ENCODE assay signal across 23 cellular contexts in the genomic region with DNA sequence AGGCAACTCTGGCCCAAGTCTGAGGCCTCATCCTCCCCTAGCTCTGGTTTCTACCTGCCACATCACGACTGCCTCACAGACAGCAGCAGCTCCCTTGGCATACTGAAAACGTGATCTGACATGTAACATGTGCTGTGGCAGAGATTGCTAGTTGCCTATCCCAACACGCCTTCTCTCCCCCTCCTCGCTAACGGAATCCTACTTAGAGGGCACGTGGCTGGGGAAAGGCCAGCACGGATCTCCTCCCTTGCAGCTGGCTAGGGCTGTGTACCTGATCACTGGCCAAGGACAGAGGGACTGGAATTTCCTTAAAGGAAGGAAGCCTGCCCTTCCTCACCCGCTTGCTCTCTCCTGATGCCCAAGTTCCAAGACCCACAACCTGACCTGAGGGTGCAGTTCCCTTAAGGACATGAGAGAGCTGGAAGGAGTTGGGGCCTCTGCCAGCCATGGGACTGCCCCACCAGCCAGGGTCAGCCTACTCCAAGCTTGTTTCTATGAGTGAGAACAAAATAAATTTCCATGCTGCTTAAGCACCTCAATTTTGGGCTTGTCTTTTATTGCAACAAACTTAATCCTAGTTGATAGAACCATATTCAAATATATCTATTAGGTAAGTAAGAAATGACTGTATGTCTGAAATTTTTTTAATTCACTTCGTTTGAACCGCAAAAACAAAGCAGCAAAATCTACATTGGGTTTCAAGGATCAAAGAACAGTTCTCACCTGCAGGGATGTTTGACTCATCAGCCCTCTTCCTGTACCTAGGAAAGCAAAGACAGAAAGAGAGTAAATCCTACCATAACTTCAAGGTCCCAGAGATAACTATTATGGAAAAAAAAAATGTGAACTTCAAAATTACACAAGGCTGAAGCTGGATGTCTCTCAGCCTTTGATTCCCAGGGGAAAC. TPM values are rescaled to one million over a fixed set of nuclear protein-coding genes. Genes with fewer than 3 reads are reported as not detected.
DNase-seq lines count a peak whose midpoint lies in the region; FAIRE-seq and TF ChIP-seq lines count a peak whose summit lies in the region.
"Had no signal": no experiment of that assay in that cellular context is flagged by ENCODE, and none has a peak within 500 bp of the region (broad histone marks: within the 10 kb centered on the region; RNA-seq: fewer than 3 reads in every experiment).

No MANE protein-coding gene starts in this region.

- H2BK15ac ChIP-seq in H1 (ENCODE audit: low read length), result no peak overlapping the region

- no peak overlapping the region for H2AK5ac ChIP-seq in H1 (ENCODE audit: low read depth, low read length)

- H3K23ac ChIP-seq in H1 (ENCODE audit: insufficient read length), result no peak overlapping the region

- H3K4me2 ChIP-seq in H1 (ENCODE audit: insufficient read depth in 1 of 2, low read depth in 2 of 2, low read length in 2 of 2), result no peak overlapping the region

- H3K14ac ChIP-seq in H1 (ENCODE audit: insufficient read length), result no peak overlapping the region

- TF ChIP-seq CTCF in NB4 (IDR thresholded peaks at IDR 0.05; ENCODE audit: low read depth, low read length), result no peak
- TF ChIP-seq CTCF in H1 (IDR thresholded peaks at IDR 0.05; ENCODE audit: control extremely low read depth in 1 of 3, insufficient read depth in 1 of 3, low read depth in 1 of 3, low read length in 3 of 3), result no peak
- no peak for TF ChIP-seq CTCF in prostate gland (IDR thresholded peaks at IDR 0.05)
- TF ChIP-seq CTCF in CD14-positive monocyte (IDR thresholded peaks at IDR 0.05), result no peak

- intact Hi-C loops in prostate gland (cut with DNase I), result no loop called here
- intact Hi-C loops in CD14-positive monocyte (cut with micrococcal nuclease), result no loop called here

- no peak overlapping the region for H4K8ac ChIP-seq in H1 (ENCODE audit: extremely low read depth, insufficient read depth, low read length)

- H3K27me3 Mint-ChIP-seq in activated CD4-positive, alpha-beta T cell treated with anti-CD3 and anti-CD28 coated beads, Interleukin-2, amount 10 ng/mL, durations not matched to agents 7 days and 5 days, result no peaks in the 10 kb centered on the region
- H3K27me3 Mint-ChIP-seq in CD14-positive monocyte (ENCODE audit: low read depth in 3 of 3), result no peaks in the 10 kb centered on the region
- H3K27me3 Mint-ChIP-seq: CD8-positive, alpha-beta memory T cell; progenitor cell of endocrine pancreas had no signal

- TF ChIP-seq RAD21 in H1 (IDR thresholded peaks at IDR 0.05 in 1 of 2, conservative IDR thresholded peaks at IDR 0.05 in 1 of 2; ENCODE audit: low read depth in 2 of 2, low read length in 2 of 2), result no peak

- H3K79me1 ChIP-seq in H1 (ENCODE audit: low read depth, low read length), result no peaks in the 10 kb centered on the region

- H4K20me1 ChIP-seq in H1 (replicated peaks in 1 of 2; ENCODE audit: control insufficient read depth in 1 of 2, insufficient read depth in 2 of 2, low read length in 2 of 2), result peaks cover 2 to 3% of the 10 kb centered on the region in 2 experiments

- TF ChIP-seq POLR2A in NB4 (IDR thresholded peaks at IDR 0.05; ENCODE audit: extremely low read depth, insufficient read length) (no peak), H1 (IDR thresholded peaks at IDR 0.05; ENCODE audit: control extremely low read depth in 1 of 2, low read depth in 2 of 2, low read length in 2 of 2) (no peak), prostate gland (IDR thresholded peaks at IDR 0.05) (no peak)

- H3K36me3 ChIP-seq in H1 (ENCODE audit: control insufficient read depth in 2 of 4, insufficient read depth in 4 of 4, low read length in 3 of 4) (peaks cover 23 to 75% (median 67%) of the 10 kb centered on the region in 4 experiments), prostate gland (peaks cover 9 to 10% of the 10 kb centered on the region in 2 donors)

- no peak overlapping the region for H3K4me3 Mint-ChIP-seq in activated CD4-positive, alpha-beta T cell treated with anti-CD3 and anti-CD28 coated beads, Interleukin-2, amount 10 ng/mL, durations not matched to agents 7 days and 5 days
- H3K4me3 Mint-ChIP-seq in CD14-positive monocyte, result no peak overlapping the region
- H3K4me3 Mint-ChIP-seq: CD8-positive, alpha-beta memory T cell; H9 had no signal

- H3K4me3 ChIP-seq in NB4 (ENCODE audit: low read depth, low read length) (no peak overlapping the region), H1 (ENCODE audit: extremely low read depth in 1 of 4, insufficient read depth in 2 of 4, low read depth in 3 of 4, low read length in 4 of 4) (no peak overlapping the region), prostate gland (no peak overlapping the region)
- H3K4me3 ChIP-seq: colonic mucosa, left ventricle myocardium inferior, testis had no signal

- no peak overlapping the region for H2BK12ac ChIP-seq in H1 (ENCODE audit: low read depth, low read length)

- POLR2A ChIA-PET in activated CD4-positive, alpha-beta T cell treated with anti-CD3 and anti-CD28 coated beads, Interleukin-2, amount 10 ng/mL, durations not matched to agents 7 days and 5 days (lab: Charles Lee), result no interaction called here
- POLR2A ChIA-PET in H1 (lab: Charles Lee; ENCODE audit: partially characterized antibody), result interaction anchor here (0.6 to 1.2 kb wide), 5 partner anchors 8 to 55 kb away, joined by 3 to 5 read pairs (median 3); no protein-coding TSS in a partner anchor

- H2AFZ ChIP-seq in H1 (ENCODE audit: low read length), result no peak overlapping the region

- H3K36me3 Mint-ChIP-seq in activated CD4-positive, alpha-beta T cell treated with anti-CD3 and anti-CD28 coated beads, Interleukin-2, amount 10 ng/mL, durations not matched to agents 7 days and 5 days (ENCODE audit: low read depth), result peaks cover 75% of the 10 kb centered on the region
- peaks cover 77 to 92% of the 10 kb centered on the region in 2 donors for H3K36me3 Mint-ChIP-seq in CD14-positive monocyte

- H3K79me2 ChIP-seq in H1 (ENCODE audit: control insufficient read depth in 1 of 2, insufficient read depth in 2 of 2, low read length in 2 of 2), result peaks cover 0 to 19% of the 10 kb centered on the region in 2 experiments; a peak in 2 of 4 replicates

- no peak overlapping the region; the same call in 1 of the 2 replicates for H3K27ac ChIP-seq in H1 (ENCODE audit: low read depth, low read length)
- H3K27ac ChIP-seq in prostate gland, result no peak overlapping the region
- H3K27ac ChIP-seq: colonic mucosa, left ventricle myocardium inferior, testis had no signal

- no peak overlapping the region for H3K18ac ChIP-seq in H1 (ENCODE audit: extremely low read depth, low read length)

- CTCF ChIA-PET in activated CD4-positive, alpha-beta T cell treated with anti-CD3 and anti-CD28 coated beads, Interleukin-2, amount 10 ng/mL, durations not matched to agents 7 days and 5 days (lab: Charles Lee), result interaction anchor here (1.6 kb wide), 1 partner anchor 25 kb away, joined by 4 read pairs; no protein-coding TSS in a partner anchor
- CTCF ChIA-PET in H1 (lab: Charles Lee; ENCODE audit: partially characterized antibody), result interaction anchor here (0.6 to 3.4 kb wide), 6 partner anchors 9 to 296 kb away, joined by 3 to 19 read pairs (median 4); no protein-coding TSS in a partner anchor

- H4K5ac ChIP-seq in H1 (ENCODE audit: insufficient read length, low read depth, low read length), result no peak overlapping the region

- H3K27me3 ChIP-seq in H1 (replicated peaks in 1 of 4; ENCODE audit: control insufficient read depth in 3 of 4, extremely low read depth in 1 of 4, insufficient read depth in 3 of 4, low read length in 3 of 4) (no peaks in the 10 kb centered on the region), prostate gland (replicated peaks; ENCODE audit: insufficient read depth) (no peaks in the 10 kb centered on the region)
- H3K27me3 ChIP-seq: colonic mucosa, testis had no signal

- no peak overlapping the region for H3K56ac ChIP-seq in H1 (replicated peaks; ENCODE audit: insufficient read length, low read depth, low read length)

- H3K9me3 ChIP-seq in H1 (ENCODE audit: insufficient read depth in 2 of 2, low read depth in 1 of 2, low read length in 1 of 2) (no peaks in the 10 kb centered on the region), prostate gland (no peaks in the 10 kb centered on the region)
- H3K9me3 ChIP-seq: colonic mucosa, left ventricle myocardium inferior, testis had no signal

- peaks cover 34% of the 10 kb centered on the region for H3K4me1 Mint-ChIP-seq in activated CD4-positive, alpha-beta T cell treated with anti-CD3 and anti-CD28 coated beads, Interleukin-2, amount 10 ng/mL, durations not matched to agents 7 days and 5 days
- H3K4me1 Mint-ChIP-seq in CD14-positive monocyte, result peaks cover 4% of the 10 kb centered on the region

- H2BK5ac ChIP-seq in H1 (ENCODE audit: low read depth, low read length), result peak overlapping the region; percentile 69

- no peaks in the 10 kb centered on the region for H3K23me2 ChIP-seq in H1 (ENCODE audit: low read depth, low read length)

- FAIRE-seq in H1 (lab: Jason Lieb, UNC), result no peak
- FAIRE-seq: A204.1, TTC549, urothelium cell line had no signal

- H4K91ac ChIP-seq in H1 (replicated peaks; ENCODE audit: insufficient read length, low read length), result no peak overlapping the region

- H3K27ac Mint-ChIP-seq in activated CD4-positive, alpha-beta T cell treated with anti-CD3 and anti-CD28 coated beads, Interleukin-2, amount 10 ng/mL, durations not matched to agents 7 days and 5 days, result peak overlapping the region; percentile 19
- H3K27ac Mint-ChIP-seq in CD14-positive monocyte, result no peak overlapping the region
- H3K27ac Mint-ChIP-seq: progenitor cell of endocrine pancreas had no signal

- H3K9ac ChIP-seq in H1 (replicated peaks in 1 of 4; ENCODE audit: extremely low read depth in 1 of 4, low read depth in 3 of 4, low read length in 3 of 4), result no peak overlapping the region

- no peak overlapping the region for H3K4ac ChIP-seq in H1 (replicated peaks; ENCODE audit: insufficient read length, low read depth, low read length)

- H3K4me1 ChIP-seq in H1 (replicated peaks in 1 of 4; ENCODE audit: control insufficient read depth in 3 of 4, insufficient read depth in 4 of 4, low read length in 3 of 4) (no peaks in the 10 kb centered on the region), prostate gland (replicated peaks) (no peaks in the 10 kb centered on the region)
- H3K4me1 ChIP-seq: colonic mucosa, testis had no signal

- no peak overlapping the region for H2BK20ac ChIP-seq in H1 (ENCODE audit: low read length)

- no peak for DNase-seq in activated CD4-positive, alpha-beta T cell treated with anti-CD3 and anti-CD28 coated beads, Interleukin-2, amount 10 ng/mL, durations not matched to agents 7 days and 5 days
- DNase-seq in activated CD4-positive, alpha-beta T cell treated with anti-CD3 and anti-CD28 coated beads for 48 hours, result no peak
- DNase-seq in NB4 (ENCODE audit: low read depth), result peak; percentile 12
- no peak for DNase-seq in H1 (ENCODE audit: low read depth in 1 of 2, low spot score in 2 of 2)
- DNase-seq in prostate gland (ENCODE audit: low spot score), result peak; percentile 69
- no peak for DNase-seq in DMS114 treated with DMSO at 0.1 percent for 48 hours (lab: John Stamatoyannopoulos, UW; ENCODE audit: unreplicated experiment)
- DNase-seq in C1 segment of cervical spinal cord (lab: John Stamatoyannopoulos, UW), result no peak
- DNase-seq in CD14-positive monocyte (ENCODE audit: low spot score), result no peak
- DNase-seq: activated effector memory CD4-positive, alpha-beta T cell treated with Interleukin-2 at 50 U/mL for 16 hours; amygdala; CD8-positive, alpha-beta memory T cell; colonic mucosa; DMS153; H9; left ventricle myocardium inferior; NCI-H1092; NCI-H1694 treated with DMSO at 0.1 percent for 48 hours; stimulated activated naive CD4-positive, alpha-beta T cell treated with Interleukin-2 at 50 U/mL for 16 hours; testis had no signal

- WGBS in H1 (ENCODE audit: extremely low coverage in 1 of 2, insufficient coverage in 1 of 2, insufficient read length in 1 of 2, insufficient replicate concordance in 2 of 2, low coverage in 1 of 2, low lambda C conversion rate in 2 of 2, missing lambda C conversion rate in 1 of 2), 2 experiments, result 91% methylated on average over 10 of the region's 10 CpGs; no CpG with 5 or more reads in 1 of the 2 experiments
- 51% methylated on average over 10 of the region's 10 CpGs for WGBS in prostate gland

- H3K9me3 Mint-ChIP-seq in activated CD4-positive, alpha-beta T cell treated with anti-CD3 and anti-CD28 coated beads, Interleukin-2, amount 10 ng/mL, durations not matched to agents 7 days and 5 days, result peaks cover 2% of the 10 kb centered on the region
- peaks cover 0 to 2% (median 0%) of the 10 kb centered on the region in 7 donors for H3K9me3 Mint-ChIP-seq in CD14-positive monocyte
- H3K9me3 Mint-ChIP-seq: CD8-positive, alpha-beta memory T cell; H9 had no signal

- H2BK120ac ChIP-seq in H1 (replicated peaks; ENCODE audit: low read depth, low read length), result no peak overlapping the region

- no peak for TF ChIP-seq EP300 in H1 (IDR thresholded peaks at IDR 0.05; ENCODE audit: borderline replicate concordance in 1 of 2, low read depth in 2 of 2, low read length in 2 of 2)

RNA-seq across cellular contexts. Expression of a gene that starts 7.2 kb away (rescaled TPM):
- 10 to 100 TPM; 15.7 to 19.4 TPM for total RNA-seq in activated CD4-positive, alpha-beta T cell treated with anti-CD3 and anti-CD28 coated beads, Interleukin-2, amount 10 ng/mL, durations not matched to agents 7 days and 5 days
- 46.6 and 47.4 TPM in 2 replicates for total RNA-seq in H1 (2021; fragmentation: NEBNext Ultra II Directional; extraction: Animal tissue kit (Norgen Biotek cat#: 25700))
- polyA plus RNA-seq in H1 (2011; rRNA removed), result 17.0 and 20.1 TPM in 2 replicates
- polyA plus RNA-seq in H1 (2011; cell fraction: cytosol; rRNA removed), result 21.6 TPM
- polyA plus RNA-seq in H1 (2011; cell fraction: nucleus; rRNA removed), result 32.4 TPM
- 21.8 to 32.6 TPM (median 26.8 TPM) in 4 replicates for polyA plus RNA-seq in H1 (2012, experiment 1 of 2)
- 17.2 TPM for polyA plus RNA-seq in H1 (2012, experiment 2 of 2)
- 41.3 TPM for polyA plus RNA-seq in H1 (2013, experiment 1 of 2)
- polyA plus RNA-seq in H1 (2013, experiment 2 of 2), result 37.5 TPM
- 22.4 and 28.7 TPM in 2 replicates for polyA minus RNA-seq in H1 (2011; rRNA and poly(A)+ RNA removed)
- polyA minus RNA-seq in H1 (2011; cell fraction: cytosol; rRNA and poly(A)+ RNA removed), result 16.2 TPM
- 32.6 TPM for polyA minus RNA-seq in H1 (2011; cell fraction: nucleus; rRNA and poly(A)+ RNA removed)
- total RNA-seq in prostate gland, result 10 to 100 TPM; 19.8 to 36.3 TPM
- 1 to 10 TPM; 4.1 to 4.3 TPM for polyA plus RNA-seq in CD14-positive monocyte

RNA-seq across cellular contexts. Expression of a gene that starts 16.7 kb away (rescaled TPM):
- 10 to 100 TPM; 49.5 to 51.1 TPM for total RNA-seq in activated CD4-positive, alpha-beta T cell treated with anti-CD3 and anti-CD28 coated beads, Interleukin-2, amount 10 ng/mL, durations not matched to agents 7 days and 5 days
- total RNA-seq in H1 (2021; fragmentation: NEBNext Ultra II Directional; extraction: Animal tissue kit (Norgen Biotek cat#: 25700)), result 1.8 and 2.3 TPM in 2 replicates
- polyA plus RNA-seq in H1 (2011; rRNA removed) (207 and 234 TPM in 2 replicates), CD14-positive monocyte (100 to 1,000 TPM; 100 to 114 TPM)
- 156 TPM for polyA plus RNA-seq in H1 (2011; cell fraction: cytosol; rRNA removed)
- polyA plus RNA-seq in H1 (2011; cell fraction: nucleus; rRNA removed), result 119 TPM
- 81.4 to 99.0 TPM (median 90.3 TPM) in 4 replicates for polyA plus RNA-seq in H1 (2012, experiment 1 of 2)
- 91.1 TPM for polyA plus RNA-seq in H1 (2012, experiment 2 of 2)
- 59.7 TPM for polyA plus RNA-seq in H1 (2013, experiment 1 of 2)
- 59.1 TPM for polyA plus RNA-seq in H1 (2013, experiment 2 of 2)
- 22.3 and 26.0 TPM in 2 replicates for polyA minus RNA-seq in H1 (2011; rRNA and poly(A)+ RNA removed)
- 56.2 TPM for polyA minus RNA-seq in H1 (2011; cell fraction: cytosol; rRNA and poly(A)+ RNA removed)
- 38.7 TPM for polyA minus RNA-seq in H1 (2011; cell fraction: nucleus; rRNA and poly(A)+ RNA removed)
- total RNA-seq in prostate gland, result 100 to 1,000 TPM; 200 to 571 TPM

Comparison
In these comparisons a context has a peak if more than half of its experiments do, and no peak if none do; other contexts are left out.
1. DNase-seq: peak in NB4 (single experiment) and prostate gland (single experiment); none in activated CD4-positive, alpha-beta T cell treated with anti-CD3 and anti-CD28 coated beads, Interleukin-2, amount 10 ng/mL, durations not matched to agents 7 days and 5 days (single experiment), activated CD4-positive, alpha-beta T cell treated with anti-CD3 and anti-CD28 coated beads for 48 hours (single experiment), H1 (0 of 2), DMS114 treated with DMSO at 0.1 percent for 48 hours (single experiment), C1 segment of cervical spinal cord (0 of 14) and CD14-positive monocyte (single experiment).
2. RNA of a gene that starts 16.7 kb away (total RNA-seq): 200 to 571 TPM in prostate gland and 49.5 to 51.1 TPM in activated CD4-positive, alpha-beta T cell treated with anti-CD3 and anti-CD28 coated beads, Interleukin-2, amount 10 ng/mL, durations not matched to agents 7 days and 5 days; 1.8 to 2.3 TPM in H1; every median in the first group is over 10 times any median in the second.